In genomic region chrX:119690921-119691716, GRCh38 we compare ENCODE assay signal across 8 cellular contexts. TPM values are rescaled to one million over a fixed set of nuclear protein-coding genes. Genes with fewer than 3 reads are reported as not detected.
DNase-seq lines count a peak whose midpoint lies in the region; ATAC-seq and TF ChIP-seq lines count a peak whose summit lies in the region.

No MANE protein-coding gene starts in this region.

- peak overlapping the region; percentile 97 for H3K4me2 ChIP-seq in OCI-LY3 (ENCODE audit: low read length)

- H3K27ac Mint-ChIP-seq in activated naive CD4-positive, alpha-beta T cell treated with anti-CD3 and anti-CD28 coated beads, Interleukin-2, amount 50 U/mL, for 24 hours, result peak overlapping the region; percentile 93

- H3K27ac ChIP-seq in OCI-LY3 (ENCODE audit: low read length) (peak overlapping the region; percentile 84), muscle layer of colon (ENCODE audit: low read depth, low read length) (peak overlapping the region; percentile 72), psoas muscle (no peak overlapping the region)

- WGBS in psoas muscle, 3 donors, result 61 to 75% (median 69%) methylated on average over 8 of the region's 8 CpGs

- intact Hi-C loops in psoas muscle (cut with DNase I), result no loop called here

- H4K20me1 ChIP-seq in OCI-LY3 (ENCODE audit: insufficient read depth, low read length), result peaks cover 33% of the 10 kb centered on the region

- H3K27me3 ChIP-seq in OCI-LY3 (ENCODE audit: low read depth, low read length), result peaks cover 2% of the 10 kb centered on the region; the same call in 1 of the 2 replicates
- peaks cover 0 to 7% of the 10 kb centered on the region in 2 donors for H3K27me3 ChIP-seq in muscle layer of colon (ENCODE audit: control insufficient read depth in 1 of 2, insufficient read depth in 2 of 2, low read length in 2 of 2)
- H3K27me3 ChIP-seq in psoas muscle (ENCODE audit: insufficient read depth in 3 of 3, low read length in 2 of 3), result no peaks in the 10 kb centered on the region

- peak; percentile 62 for DNase-seq in EL
- DNase-seq in central memory CD4-positive, alpha-beta T cell, result no peak
- no peak for DNase-seq in psoas muscle

- H3K4me3 ChIP-seq in OCI-LY3 (ENCODE audit: low read length) (peak overlapping the region; percentile 99), muscle layer of colon (ENCODE audit: low read depth in 1 of 2, low read length in 2 of 2) (peak overlapping the region; percentile 60 to 81), psoas muscle (no peak overlapping the region)

- H3K9me3 Mint-ChIP-seq in activated naive CD4-positive, alpha-beta T cell treated with anti-CD3 and anti-CD28 coated beads, Interleukin-2, amount 50 U/mL, for 24 hours, result no peaks in the 10 kb centered on the region

- H3K36me3 Mint-ChIP-seq in activated naive CD4-positive, alpha-beta T cell treated with anti-CD3 and anti-CD28 coated beads, Interleukin-2, amount 50 U/mL, for 24 hours, result peaks cover 1% of the 10 kb centered on the region

- peaks cover 69% of the 10 kb centered on the region for H3K79me2 ChIP-seq in OCI-LY3 (ENCODE audit: low read length)

- H3K9ac ChIP-seq in OCI-LY3 (ENCODE audit: low read length) (peak overlapping the region; percentile 87), muscle layer of colon (ENCODE audit: low read length) (peak overlapping the region; percentile 18)

- TF ChIP-seq CTCF in OCI-LY3 (IDR thresholded peaks at IDR 0.05; ENCODE audit: low read depth, low read length) (no peak), psoas muscle (IDR thresholded peaks at IDR 0.05) (no peak)

- peak overlapping the region; percentile 96 for H3K4me3 Mint-ChIP-seq in activated naive CD4-positive, alpha-beta T cell treated with anti-CD3 and anti-CD28 coated beads, Interleukin-2, amount 50 U/mL, for 24 hours

- no peak overlapping the region for H2AFZ ChIP-seq in OCI-LY3 (ENCODE audit: low read depth, low read length)

- H3K4me1 ChIP-seq in OCI-LY3 (ENCODE audit: low read length), result peaks cover 68% of the 10 kb centered on the region
- H3K4me1 ChIP-seq in muscle layer of colon (ENCODE audit: insufficient read depth, low read length), result peaks cover 26% of the 10 kb centered on the region
- no peaks in the 10 kb centered on the region for H3K4me1 ChIP-seq in psoas muscle

- peaks cover 30% of the 10 kb centered on the region for H3K4me1 Mint-ChIP-seq in activated naive CD4-positive, alpha-beta T cell treated with anti-CD3 and anti-CD28 coated beads, Interleukin-2, amount 50 U/mL, for 24 hours

- H3K36me3 ChIP-seq in OCI-LY3 (replicated peaks; ENCODE audit: low read depth, low read length) (peaks cover 27% of the 10 kb centered on the region), muscle layer of colon (ENCODE audit: insufficient read depth, low read length) (no peaks in the 10 kb centered on the region), psoas muscle (ENCODE audit: insufficient read depth in 1 of 2, low read depth in 1 of 2) (no peaks in the 10 kb centered on the region)

- no peak for ATAC-seq in HG03520 (IDR thresholded peaks at IDR 0.05; ENCODE audit: unreplicated experiment)
- ATAC-seq in GM18498 (IDR thresholded peaks at IDR 0.05; ENCODE audit: unreplicated experiment), result no peak
- no peak for ATAC-seq in psoas muscle

- H3K27me3 Mint-ChIP-seq in activated naive CD4-positive, alpha-beta T cell treated with anti-CD3 and anti-CD28 coated beads, Interleukin-2, amount 50 U/mL, for 24 hours, result no peaks in the 10 kb centered on the region

- H3K9me3 ChIP-seq in OCI-LY3 (ENCODE audit: insufficient read depth, low read length) (no peaks in the 10 kb centered on the region), muscle layer of colon (ENCODE audit: low read length) (no peaks in the 10 kb centered on the region), psoas muscle (no peaks in the 10 kb centered on the region)

RNA-seq across cellular contexts. Expression of gene SEPTIN6, which starts 1.8 kb away (rescaled TPM):
- 1 to 10 TPM; 2.2 to 3.8 (median 3.0) TPM for total RNA-seq in psoas muscle
- 1 to 10 TPM; 2.3 to 3.1 (median 2.8) TPM for polyA plus RNA-seq in psoas muscle
